ENCODE assay signal across 8 cellular contexts in genomic region chr20:59087829-59088433, GRCh38. TPM values are rescaled to one million over a fixed set of nuclear protein-coding genes. Genes with fewer than 3 reads are reported as not detected.
DNase-seq lines count a peak whose midpoint lies in the region; ATAC-seq and TF ChIP-seq lines count a peak whose summit lies in the region.

No MANE protein-coding gene starts in this region.

- no peaks in the 10 kb centered on the region for H3K36me3 ChIP-seq in right atrium auricular region
- no peaks in the 10 kb centered on the region for H3K36me3 ChIP-seq in sigmoid colon

- TF ChIP-seq CTCF in GM12874 (IDR thresholded peaks at IDR 0.05; ENCODE audit: insufficient read depth, low read depth, low read length) (peak; percentile 83), right atrium auricular region (IDR thresholded peaks at IDR 0.05) (peak; percentile 67 to 89), sigmoid colon (IDR thresholded peaks at IDR 0.05) (peak; percentile 63 to 89 (median 80))

- H3K27me3 ChIP-seq in right atrium auricular region (no peaks in the 10 kb centered on the region), sigmoid colon (no peaks in the 10 kb centered on the region)

- TF ChIP-seq POLR2A in sigmoid colon (IDR thresholded peaks at IDR 0.05) = no peak

- peak; percentile 30 for DNase-seq in NCI-H146 treated with DMSO at 0.1 percent for 48 hours (lab: John Stamatoyannopoulos, UW; ENCODE audit: unreplicated experiment)
- DNase-seq in T-helper 22 cell (ENCODE audit: low read depth) = peak; percentile 56
- DNase-seq in amygdala (lab: John Stamatoyannopoulos, UW) = peak in 49 of 56 donors; percentile 1 to 88 (median 46)
- peak; percentile 86 for DNase-seq in right atrium auricular region (ENCODE audit: low spot score)
- peak; percentile 85 for DNase-seq in sigmoid colon

- no peak for TF ChIP-seq EP300 in sigmoid colon (IDR thresholded peaks at IDR 0.05)

- H3K4me3 ChIP-seq in right atrium auricular region (no peak overlapping the region), sigmoid colon (no peak overlapping the region)

- intact Hi-C loops in sigmoid colon (cut with DNase I) = loop anchor here (1.0 to 5.0 kb wide), 3 partner anchors 134 to 367 kb away; no protein-coding TSS in a partner anchor

- H3K27ac ChIP-seq in right atrium auricular region = no peak overlapping the region
- H3K27ac ChIP-seq in sigmoid colon = no peak overlapping the region

- H3K4me1 ChIP-seq in right atrium auricular region (peaks cover 0 to 9% of the 10 kb centered on the region in 2 donors), sigmoid colon (peaks cover 0 to 4% (median 2%) of the 10 kb centered on the region in 4 donors)

- 11 to 12% methylated on average over 5 of the region's 5 CpGs for WGBS in sigmoid colon, 2 donors

- ATAC-seq in GM18870 (IDR thresholded peaks at IDR 0.05; ENCODE audit: unreplicated experiment) (no peak), GM21528 (IDR thresholded peaks at IDR 0.05; ENCODE audit: low FRiP score, unreplicated experiment) (no peak)

- no peaks in the 10 kb centered on the region for H3K9me3 ChIP-seq in right atrium auricular region
- no peaks in the 10 kb centered on the region for H3K9me3 ChIP-seq in sigmoid colon

RNA-seq across cellular contexts. Expression of gene PRELID3B, which starts 45.3 kb away (rescaled TPM):
- total RNA-seq in right atrium auricular region (10 to 100 TPM; 34.6 to 35.2 TPM), sigmoid colon (10 to 100 TPM; 27.4 to 43.9 (median 40.2) TPM)
- 100 to 1,000 TPM in 2 of 3 donors, 10 to 100 TPM in 1; 61.7 to 189 (median 108) TPM for polyA plus RNA-seq in sigmoid colon

RNA-seq across cellular contexts. Expression of gene ATP5F1E, which starts 55.8 kb away (rescaled TPM):
- total RNA-seq in right atrium auricular region (10 to 100 TPM; 41.3 to 42.0 TPM), sigmoid colon (10 to 100 TPM; 28.5 to 57.4 (median 40.1) TPM)
- polyA plus RNA-seq in sigmoid colon = 100 to 1,000 TPM in 2 of 3 donors, 10 to 100 TPM in 1; 62.2 to 110 (median 103) TPM

Comparison
In these comparisons a context has a peak if more than half of its experiments do, and no peak if none do; other contexts are left out.
1. DNase-seq: peak in every context shown above with its lines; median percentile 86 in right atrium auricular region; 85 in sigmoid colon; 56 in T-helper 22 cell; 46 in amygdala; 30 in NCI-H146 treated with DMSO at 0.1 percent for 48 hours.